In genomic region chr7:51141451-51141971, GRCh38 we compare ENCODE assay signal across 8 cellular contexts.
A peak's percentile ranks its signal among the peaks of the same experiment; 100 is the strongest.
DNase-seq lines count a peak whose midpoint lies in the region; ATAC-seq and TF ChIP-seq lines count a peak whose summit lies in the region.

No MANE protein-coding gene starts in this region.

- peak overlapping the region; percentile 4; the same call in 1 of the 2 replicates for H3K27ac Mint-ChIP-seq in WTC11
- no peak overlapping the region for H3K27ac Mint-ChIP-seq in activated T-helper 2 cell treated with anti-CD3 and anti-CD28 coated beads, Interferon-gamma antibody, Interleukin-2, Interleukin-4, amounts not matched to agents 10 μg/mL and 5 μg/mL and 100 μg/mL, durations not matched to agents 14 hours and 24 hours and 36 hours

- DNase-seq in DMS153 (lab: John Stamatoyannopoulos, UW) (peak; percentile 72), KG1 (lab: John Stamatoyannopoulos, UW) (peak; percentile 25), WTC11 (ENCODE audit: low spot score) (no peak), right atrium auricular region (ENCODE audit: low spot score) (no peak), GM19238 (ENCODE audit: insufficient read length, low spot score) (no peak)
- DNase-seq in activated T-helper 2 cell treated with anti-CD3 and anti-CD28 coated beads, Interferon-gamma antibody, Interleukin-2, Interleukin-4, amounts not matched to agents 10 μg/mL and 5 μg/mL and 100 μg/mL, durations not matched to agents 14 hours and 24 hours and 36 hours (ENCODE audit: low spot score) = no peak

- CTCF ChIA-PET in WTC11 (lab: Charles Lee) = interaction anchor here (0.6 to 4.0 kb wide), 48 partner anchors 9 to 1049 kb away, joined by 3 to 37 read pairs (median 4); no protein-coding TSS in a partner anchor

- POLR2A ChIA-PET in WTC11 (lab: Charles Lee) = interaction anchor here (0.6 to 0.7 kb wide), 6 partner anchors 12 to 461 kb away, joined by 3 to 7 read pairs (median 4); no protein-coding TSS in a partner anchor

- H3K4me1 ChIP-seq in right atrium auricular region = peaks cover 0 to 33% of the 10 kb centered on the region in 2 donors

- H3K27me3 ChIP-seq in right atrium auricular region = no peaks in the 10 kb centered on the region

- peaks cover 42% of the 10 kb centered on the region for H3K4me1 Mint-ChIP-seq in WTC11
- peaks cover 23% of the 10 kb centered on the region for H3K4me1 Mint-ChIP-seq in activated T-helper 2 cell treated with anti-CD3 and anti-CD28 coated beads, Interferon-gamma antibody, Interleukin-2, Interleukin-4, amounts not matched to agents 10 μg/mL and 5 μg/mL and 100 μg/mL, durations not matched to agents 14 hours and 24 hours and 36 hours (ENCODE audit: low read depth)

- H3K27ac ChIP-seq in right atrium auricular region = peak overlapping the region; percentile 62 to 64
- H3K27ac ChIP-seq in temporal lobe (ENCODE audit: low read depth, low read length) = peak overlapping the region; percentile 42

- H3K27me3 Mint-ChIP-seq in WTC11 (ENCODE audit: low read depth) = no peaks in the 10 kb centered on the region
- H3K27me3 Mint-ChIP-seq in activated T-helper 2 cell treated with anti-CD3 and anti-CD28 coated beads, Interferon-gamma antibody, Interleukin-2, Interleukin-4, amounts not matched to agents 10 μg/mL and 5 μg/mL and 100 μg/mL, durations not matched to agents 14 hours and 24 hours and 36 hours (ENCODE audit: low read depth) = peaks cover 11% of the 10 kb centered on the region

- ATAC-seq in WTC11 = peak; percentile 57
- no peak for ATAC-seq in GM21619 (IDR thresholded peaks at IDR 0.05; ENCODE audit: unreplicated experiment)

- H3K4me3 ChIP-seq in right atrium auricular region = no peak overlapping the region

- peaks cover 0 to under 1% of the 10 kb centered on the region in 2 donors for H3K9me3 ChIP-seq in right atrium auricular region

- H3K36me3 Mint-ChIP-seq in WTC11 = peaks cover 9% of the 10 kb centered on the region
- no peaks in the 10 kb centered on the region for H3K36me3 Mint-ChIP-seq in activated T-helper 2 cell treated with anti-CD3 and anti-CD28 coated beads, Interferon-gamma antibody, Interleukin-2, Interleukin-4, amounts not matched to agents 10 μg/mL and 5 μg/mL and 100 μg/mL, durations not matched to agents 14 hours and 24 hours and 36 hours (ENCODE audit: low read depth)

- H3K9me3 Mint-ChIP-seq in WTC11 = peaks cover 8% of the 10 kb centered on the region; the same call in 1 of the 2 replicates
- H3K9me3 Mint-ChIP-seq in activated T-helper 2 cell treated with anti-CD3 and anti-CD28 coated beads, Interferon-gamma antibody, Interleukin-2, Interleukin-4, amounts not matched to agents 10 μg/mL and 5 μg/mL and 100 μg/mL, durations not matched to agents 14 hours and 24 hours and 36 hours = no peaks in the 10 kb centered on the region

- intact Hi-C loops in activated T-helper 2 cell treated with anti-CD3 and anti-CD28 coated beads, Interferon-gamma antibody, Interleukin-2, Interleukin-4, amounts not matched to agents 10 μg/mL and 5 μg/mL and 100 μg/mL, durations not matched to agents 14 hours and 24 hours and 36 hours (cut with micrococcal nuclease) = loop anchor here (1.0 to 5.0 kb wide), 5 partner anchors 18 to 673 kb away; no protein-coding TSS in a partner anchor

- TF ChIP-seq CTCF in WTC11 (IDR thresholded peaks at IDR 0.05) = no peak; the same call in 1 of the 2 replicates
- TF ChIP-seq CTCF in right atrium auricular region (IDR thresholded peaks at IDR 0.05) = peak; percentile 30 to 79

- no peak overlapping the region for H3K4me3 Mint-ChIP-seq in WTC11
- H3K4me3 Mint-ChIP-seq in activated T-helper 2 cell treated with anti-CD3 and anti-CD28 coated beads, Interferon-gamma antibody, Interleukin-2, Interleukin-4, amounts not matched to agents 10 μg/mL and 5 μg/mL and 100 μg/mL, durations not matched to agents 14 hours and 24 hours and 36 hours (ENCODE audit: low read depth) = no peak overlapping the region

- H3K36me3 ChIP-seq in right atrium auricular region = no peaks in the 10 kb centered on the region

TF ChIP-seq in WTC11, 78 proteins besides CTCF, POLR2A, EP300 and RAD21:
- TF ChIP-seq USF1 (CRISPR knock-in tag; IDR thresholded peaks at IDR 0.05) (no peak), ZNF263 (CRISPR knock-in tag; IDR thresholded peaks at IDR 0.05; ENCODE audit: low read depth) (no peak), ZNF512 (CRISPR knock-in tag; IDR thresholded peaks at IDR 0.05; ENCODE audit: borderline replicate concordance) (no peak), CDX4 (CRISPR knock-in tag; IDR thresholded peaks at IDR 0.05; ENCODE audit: borderline replicate concordance) (no peak), IRF2 (CRISPR knock-in tag; IDR thresholded peaks at IDR 0.05; ENCODE audit: borderline replicate concordance, low read depth) (no peak), NR3C1 (CRISPR knock-in tag; conservative IDR thresholded peaks at IDR 0.05; ENCODE audit: low read depth) (no peak), SP1 (CRISPR knock-in tag; conservative IDR thresholded peaks at IDR 0.05) (no peak), E2F4 (CRISPR knock-in tag; IDR thresholded peaks at IDR 0.05; ENCODE audit: borderline replicate concordance, low read depth) (no peak)
TF ChIP-seq in WTC11: peak in this region for 0.

Comparison
In these comparisons a context has a peak if more than half of its experiments do, and no peak if none do; other contexts are left out.
1. DNase-seq: peak in DMS153 (single experiment) and KG1 (single experiment); none in WTC11 (single experiment), right atrium auricular region (single experiment), GM19238 (single experiment) and activated T-helper 2 cell treated with anti-CD3 and anti-CD28 coated beads, Interferon-gamma antibody, Interleukin-2, Interleukin-4, amounts not matched to agents 10 μg/mL and 5 μg/mL and 100 μg/mL, durations not matched to agents 14 hours and 24 hours and 36 hours (single experiment).